ENCODE assay signal across 8 cellular contexts in the genomic region with DNA sequence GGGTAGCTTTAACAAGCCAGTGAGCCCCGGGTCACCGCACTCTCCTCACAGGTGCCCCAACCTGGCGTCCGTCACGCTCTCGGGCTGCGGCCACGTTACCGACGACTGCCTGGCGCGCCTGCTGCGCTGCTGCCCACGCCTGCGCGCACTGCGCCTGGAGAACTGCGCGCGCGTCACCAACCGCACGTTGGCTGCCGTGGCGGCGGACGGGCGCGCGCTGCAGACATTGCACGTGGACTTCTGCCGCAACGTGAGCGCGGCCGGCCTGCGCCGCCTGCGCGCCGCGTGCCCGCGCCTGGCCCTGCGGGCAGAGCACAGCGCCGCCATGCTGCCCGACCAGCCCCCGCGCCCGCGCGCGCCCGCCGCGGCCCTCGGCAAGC. TPM values are rescaled to one million over a fixed set of nuclear protein-coding genes. Genes with fewer than 3 reads are reported as not detected.
DNase-seq lines count a peak whose midpoint lies in the region; ATAC-seq, FAIRE-seq and TF ChIP-seq lines count a peak whose summit lies in the region.

No MANE protein-coding gene starts in this region.

- TF ChIP-seq CTCF in activated B cell treated with CpG ODN at 0.5 μM for 24 hours (IDR thresholded peaks at IDR 0.05) (no peak), kidney (IDR thresholded peaks at IDR 0.05; ENCODE audit: borderline replicate concordance, extremely low read depth, insufficient read depth) (peak; percentile 40)

- H3K36me3 Mint-ChIP-seq in activated B cell treated with CpG ODN at 0.5 μM for 24 hours (ENCODE audit: low read depth): peaks cover 3% of the 10 kb centered on the region

- H3K9me3 Mint-ChIP-seq in activated B cell treated with CpG ODN at 0.5 μM for 24 hours: no peaks in the 10 kb centered on the region

- no peaks in the 10 kb centered on the region for H3K36me3 ChIP-seq in kidney (ENCODE audit: control insufficient read depth in 1 of 2, insufficient read depth in 2 of 2, low read length in 2 of 2)

- no peak for FAIRE-seq in kidney (lab: Jason Lieb, UNC)

- no peaks in the 10 kb centered on the region for H3K27me3 Mint-ChIP-seq in activated B cell treated with CpG ODN at 0.5 μM for 24 hours

- DNase-seq in AG08395 (ENCODE audit: low spot score) (peak; percentile 94), NCI-H2171 treated with DMSO at 0.1 percent for 48 hours (lab: John Stamatoyannopoulos, UW) (peak; percentile 93), activated B cell treated with CpG ODN at 0.5 μM for 24 hours (peak; percentile 90), caudate nucleus (lab: John Stamatoyannopoulos, UW) (peak in 59 of 61 donors; percentile 26 to 92 (median 82)), kidney (peak; percentile 97)
- peak; percentile 73 to 88 (median 86) for DNase-seq in stimulated activated CD4-positive, alpha-beta T cell treated with anti-CD3 and anti-CD28 coated beads, Interleukin-12 subunit alpha, Interleukin-12 subunit beta, amount 100 ng/mL, for 48 hours (ENCODE audit: low read depth in 2 of 3, low spot score in 1 of 3)

- H3K4me1 ChIP-seq in kidney (ENCODE audit: control insufficient read depth in 1 of 2, insufficient read depth in 1 of 2, low read depth in 1 of 2, low read length in 2 of 2): peaks cover 34 to 40% of the 10 kb centered on the region in 2 donors

- H3K27ac ChIP-seq in caudate nucleus (ENCODE audit: low read depth, low read length): peak overlapping the region; percentile 79
- H3K27ac ChIP-seq in kidney (ENCODE audit: low read depth in 2 of 2, low read length in 2 of 2): peak overlapping the region; percentile 86 to 92

- peak overlapping the region; percentile 91 for H3K27ac Mint-ChIP-seq in activated B cell treated with CpG ODN at 0.5 μM for 24 hours

- peak overlapping the region; percentile 91 for H3K4me3 Mint-ChIP-seq in activated B cell treated with CpG ODN at 0.5 μM for 24 hours

- peak overlapping the region; percentile 77 to 88 for H3K4me3 ChIP-seq in kidney (ENCODE audit: low read length in 2 of 2)

- H3K4me1 Mint-ChIP-seq in activated B cell treated with CpG ODN at 0.5 μM for 24 hours: peaks cover 75% of the 10 kb centered on the region

- intact Hi-C loops in activated B cell treated with CpG ODN at 0.5 μM for 24 hours (cut with micrococcal nuclease) (loop anchor here (1.0 to 10.0 kb wide), 8 partner anchors 10 to 553 kb away; a partner anchor contains a TSS), kidney (cut with DNase I) (no loop called here)

- POLR2A ChIA-PET in activated B cell treated with CpG ODN at 0.5 μM for 24 hours (lab: Charles Lee): interaction anchor here (0.6 to 7.8 kb wide), 14 partner anchors 9 to 563 kb away, joined by 3 to 96 read pairs (median 4); a partner anchor contains a TSS

- CTCF ChIA-PET in activated B cell treated with CpG ODN at 0.5 μM for 24 hours (lab: Charles Lee): interaction anchor here (0.6 to 4.2 kb wide), 4 partner anchors 9 to 467 kb away, joined by 3 to 27 read pairs (median 6); no protein-coding TSS in a partner anchor

- H3K9me3 ChIP-seq in kidney (ENCODE audit: control insufficient read depth in 1 of 2, low read length in 2 of 2): no peaks in the 10 kb centered on the region

- peak overlapping the region; percentile 84 for H3K9ac ChIP-seq in kidney (ENCODE audit: low read length in 2 of 2)

- peak; percentile 71 for ATAC-seq in GM18868 (IDR thresholded peaks at IDR 0.05; ENCODE audit: unreplicated experiment)
- ATAC-seq in HG03097 (IDR thresholded peaks at IDR 0.05; ENCODE audit: low FRiP score, unreplicated experiment): peak; percentile 69
- peak; percentile 71 for ATAC-seq in activated B cell treated with CpG ODN at 0.5 μM for 24 hours (ENCODE audit: low read depth)

RNA-seq across cellular contexts. Expression of a gene that starts 3.4 kb away (rescaled TPM):
- 0.64 and 1.2 TPM in 2 replicates for total RNA-seq in activated B cell treated with CpG ODN at 0.5 μM for 24 hours
- total RNA-seq in kidney: 4.7 TPM
- 1.2 TPM for polyA plus RNA-seq in kidney (ENCODE audit: insufficient read depth, low read depth, low replicate concordance)

Comparison
In these comparisons a context has a peak if more than half of its experiments do, and no peak if none do; other contexts are left out.
1. Peak in every context shown above with its lines: DNase-seq, ATAC-seq, H3K4me3 ChIP-seq and H3K27ac ChIP-seq.